13 cellular contexts compared by ENCODE assay signal in the genomic region with DNA sequence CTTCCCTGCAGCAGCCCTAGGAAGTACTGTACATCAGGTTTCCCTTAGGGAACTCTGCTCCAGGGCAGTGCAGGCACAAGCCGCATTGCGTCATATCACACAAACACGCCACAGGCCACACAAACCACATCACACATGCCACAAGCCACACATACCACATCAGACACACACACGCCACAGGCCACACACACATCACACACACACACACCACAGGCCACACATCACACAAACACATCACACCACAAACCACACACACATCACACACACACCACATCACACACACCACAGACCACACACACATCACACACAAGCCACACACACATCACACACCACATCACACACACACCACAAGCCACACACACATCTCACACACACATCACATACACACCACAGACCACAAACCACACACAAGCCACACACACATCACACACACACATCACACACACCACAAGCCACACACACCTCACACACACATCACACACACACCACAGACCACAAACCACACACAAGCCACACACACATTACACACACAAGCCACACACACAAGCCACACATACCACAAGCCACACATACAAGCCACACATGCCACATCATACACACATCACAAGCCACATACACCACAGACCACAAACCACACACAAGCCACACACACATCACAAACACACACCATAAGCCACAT. TPM values are rescaled to one million over a fixed set of nuclear protein-coding genes. Genes with fewer than 3 reads are reported as not detected.
A peak's percentile ranks its signal among the peaks of the same experiment; 100 is the strongest.
DNase-seq lines count a peak whose midpoint lies in the region; ATAC-seq lines count a peak whose summit lies in the region.
"Had no signal": no experiment of that assay in that cellular context is flagged by ENCODE, and none has a peak within 500 bp of the region (broad histone marks: within the 10 kb centered on the region; RNA-seq: fewer than 3 reads in every experiment).

No MANE protein-coding gene starts in this region.

- H3K4me3 Mint-ChIP-seq in activated T-helper 1 cell treated with anti-CD3 and anti-CD28 coated beads, Interleukin-12 subunit alpha, Interleukin-12 subunit beta, Interleukin-2, Interleukin-4 antibody, amounts not matched to agents 30 ng/mL and 10 ng/mL and 1 ng/mL, durations not matched to agents 14 hours and 24 hours and 36 hours, result no peak overlapping the region
- H3K4me3 Mint-ChIP-seq: stimulated activated memory B cell treated with anti-CD40 and anti-IgM and Interleukin-4, amounts not matched to agents 10 μg/mL and 1 μg/mL and 100 μg/mL, for 72 hours had no signal

- intact Hi-C loops in activated T-helper 1 cell treated with anti-CD3 and anti-CD28 coated beads, Interleukin-12 subunit alpha, Interleukin-12 subunit beta, Interleukin-2, Interleukin-4 antibody, amounts not matched to agents 30 ng/mL and 10 ng/mL and 1 ng/mL, durations not matched to agents 14 hours and 24 hours and 36 hours (cut with micrococcal nuclease), result no loop called here

- ATAC-seq in HG03439 (IDR thresholded peaks at IDR 0.05; ENCODE audit: unreplicated experiment) (no peak), HG02623 (IDR thresholded peaks at IDR 0.05; ENCODE audit: unreplicated experiment) (no peak)
- ATAC-seq: stimulated activated memory B cell treated with anti-CD40 and anti-IgM and Interleukin-4, amounts not matched to agents 10 μg/mL and 1 μg/mL and 100 μg/mL, for 72 hours had no signal

- no peak overlapping the region for H3K27ac Mint-ChIP-seq in activated T-helper 1 cell treated with anti-CD3 and anti-CD28 coated beads, Interleukin-12 subunit alpha, Interleukin-12 subunit beta, Interleukin-2, Interleukin-4 antibody, amounts not matched to agents 30 ng/mL and 10 ng/mL and 1 ng/mL, durations not matched to agents 14 hours and 24 hours and 36 hours

- DNase-seq in activated T-helper 1 cell treated with Interleukin-2 at 50 U/mL for 16 hours (ENCODE audit: low read depth) (peak; percentile 24), T-helper 9 cell (peak; percentile 29), nucleus accumbens (lab: John Stamatoyannopoulos, UW) (no peak)
- no peak for DNase-seq in activated T-helper 1 cell treated with anti-CD3 and anti-CD28 coated beads, Interleukin-12 subunit alpha, Interleukin-12 subunit beta, Interleukin-2, Interleukin-4 antibody, amounts not matched to agents 30 ng/mL and 10 ng/mL and 1 ng/mL, durations not matched to agents 14 hours and 24 hours and 36 hours (ENCODE audit: low spot score)
- DNase-seq in effector CD8-positive, alpha-beta T cell (lab: John Stamatoyannopoulos, UW), result peak; percentile 21
- peak; percentile 20 for DNase-seq in stimulated activated naive CD4-positive, alpha-beta T cell treated with Interleukin-2 at 50 U/mL for 16 hours (lab: John Stamatoyannopoulos, UW)
- DNase-seq: BE2C, dermis blood vessel endothelial cell, Karpas-422 had no signal

- no peaks in the 10 kb centered on the region for H3K36me3 Mint-ChIP-seq in activated T-helper 1 cell treated with anti-CD3 and anti-CD28 coated beads, Interleukin-12 subunit alpha, Interleukin-12 subunit beta, Interleukin-2, Interleukin-4 antibody, amounts not matched to agents 30 ng/mL and 10 ng/mL and 1 ng/mL, durations not matched to agents 14 hours and 24 hours and 36 hours (ENCODE audit: low read depth)
- H3K36me3 Mint-ChIP-seq: stimulated activated memory B cell treated with anti-CD40 and anti-IgM and Interleukin-4, amounts not matched to agents 10 μg/mL and 1 μg/mL and 100 μg/mL, for 72 hours had no signal

- peaks cover 10% of the 10 kb centered on the region for H3K27me3 Mint-ChIP-seq in activated T-helper 1 cell treated with anti-CD3 and anti-CD28 coated beads, Interleukin-12 subunit alpha, Interleukin-12 subunit beta, Interleukin-2, Interleukin-4 antibody, amounts not matched to agents 30 ng/mL and 10 ng/mL and 1 ng/mL, durations not matched to agents 14 hours and 24 hours and 36 hours (ENCODE audit: insufficient read depth)
- H3K27me3 Mint-ChIP-seq: stimulated activated memory B cell treated with anti-CD40 and anti-IgM and Interleukin-4, amounts not matched to agents 10 μg/mL and 1 μg/mL and 100 μg/mL, for 72 hours had no signal

- no peaks in the 10 kb centered on the region for H3K9me3 Mint-ChIP-seq in activated T-helper 1 cell treated with anti-CD3 and anti-CD28 coated beads, Interleukin-12 subunit alpha, Interleukin-12 subunit beta, Interleukin-2, Interleukin-4 antibody, amounts not matched to agents 30 ng/mL and 10 ng/mL and 1 ng/mL, durations not matched to agents 14 hours and 24 hours and 36 hours
- H3K9me3 Mint-ChIP-seq: stimulated activated memory B cell treated with anti-CD40 and anti-IgM and Interleukin-4, amounts not matched to agents 10 μg/mL and 1 μg/mL and 100 μg/mL, for 72 hours had no signal

- H3K4me1 Mint-ChIP-seq in activated T-helper 1 cell treated with anti-CD3 and anti-CD28 coated beads, Interleukin-12 subunit alpha, Interleukin-12 subunit beta, Interleukin-2, Interleukin-4 antibody, amounts not matched to agents 30 ng/mL and 10 ng/mL and 1 ng/mL, durations not matched to agents 14 hours and 24 hours and 36 hours (ENCODE audit: low read depth), result no peaks in the 10 kb centered on the region

RNA-seq across cellular contexts. Expression of gene TMEM209, which starts 53.5 kb away (rescaled TPM):
- total RNA-seq in activated T-helper 1 cell treated with anti-CD3 and anti-CD28 coated beads, Interleukin-12 subunit alpha, Interleukin-12 subunit beta, Interleukin-2, Interleukin-4 antibody, amounts not matched to agents 30 ng/mL and 10 ng/mL and 1 ng/mL, durations not matched to agents 14 hours and 24 hours and 36 hours, result 47.4 and 55.0 TPM in 2 replicates

RNA-seq across cellular contexts. Expression of gene SSMEM1, which starts 55.9 kb away (rescaled TPM):
- total RNA-seq in activated T-helper 1 cell treated with anti-CD3 and anti-CD28 coated beads, Interleukin-12 subunit alpha, Interleukin-12 subunit beta, Interleukin-2, Interleukin-4 antibody, amounts not matched to agents 30 ng/mL and 10 ng/mL and 1 ng/mL, durations not matched to agents 14 hours and 24 hours and 36 hours, result not detected in 2 replicates
- total RNA-seq: activated CD8-positive, alpha-beta memory T cell treated with anti-CD3 and anti-CD28 coated beads for 36 hours; dermis blood vessel endothelial cell had no signal

Comparison
In these comparisons a context has a peak if more than half of its experiments do, and no peak if none do; other contexts are left out.
1. DNase-seq: peak in activated T-helper 1 cell treated with Interleukin-2 at 50 U/mL for 16 hours (single experiment), T-helper 9 cell (single experiment), effector CD8-positive, alpha-beta T cell (single experiment) and stimulated activated naive CD4-positive, alpha-beta T cell treated with Interleukin-2 at 50 U/mL for 16 hours (single experiment); none in activated T-helper 1 cell treated with anti-CD3 and anti-CD28 coated beads, Interleukin-12 subunit alpha, Interleukin-12 subunit beta, Interleukin-2, Interleukin-4 antibody, amounts not matched to agents 30 ng/mL and 10 ng/mL and 1 ng/mL, durations not matched to agents 14 hours and 24 hours and 36 hours (single experiment) and nucleus accumbens (0 of 56).